Comparison of ENCODE assay signal across 16 cellular contexts in the genomic region with DNA sequence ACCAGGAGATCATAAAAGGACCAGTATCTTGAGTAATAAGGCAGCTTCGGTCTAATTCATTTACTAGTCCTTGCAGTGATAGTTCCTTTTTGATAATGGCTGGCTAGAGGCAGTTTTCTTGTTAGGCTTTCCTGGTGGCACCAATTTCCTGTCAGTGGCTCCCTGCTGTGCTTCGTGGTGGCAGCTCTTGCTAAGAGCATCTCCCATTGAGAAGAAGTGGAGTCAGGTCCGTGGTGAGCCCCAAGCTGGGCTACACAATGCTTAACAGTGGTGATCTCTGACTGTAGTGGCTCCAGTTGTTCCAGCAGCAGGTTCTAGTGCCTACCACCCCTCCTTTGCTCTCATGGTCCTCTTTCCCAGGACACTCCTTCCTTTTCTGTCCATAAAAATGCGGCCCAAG.
DNase-seq lines count a peak whose midpoint lies in the region; ATAC-seq and TF ChIP-seq lines count a peak whose summit lies in the region.
"Had no signal": no experiment of that assay in that cellular context is flagged by ENCODE, and none has a peak within 500 bp of the region (broad histone marks: within the 10 kb centered on the region; RNA-seq: fewer than 3 reads in every experiment).

No MANE protein-coding gene starts in this region.

- H3K4me2 ChIP-seq in DND-41 (ENCODE audit: insufficient read depth, low read length): no peak overlapping the region

- no peaks in the 10 kb centered on the region for H3K27me3 ChIP-seq in DND-41 (ENCODE audit: insufficient read depth, low read length, poor library complexity)
- H3K27me3 ChIP-seq in foreskin keratinocyte: no peaks in the 10 kb centered on the region

- peak; percentile 55; the same call in 1 of the 3 replicates for ATAC-seq in DND-41 (ENCODE audit: insufficient read depth, low read depth)
- ATAC-seq in foreskin keratinocyte: no peak
- no peak for ATAC-seq in GM19397 (IDR thresholded peaks at IDR 0.05; ENCODE audit: unreplicated experiment)
- ATAC-seq: HepG2 had no signal

- peak; percentile 6 for DNase-seq in DND-41
- peak; percentile 16 for DNase-seq in Jurkat, Clone E6-1 (ENCODE audit: low read depth, low spot score)
- DNase-seq in SK-N-MC (ENCODE audit: low read depth, low spot score): peak; percentile 63
- DNase-seq in foreskin keratinocyte: no peak
- no peak for DNase-seq in germinal center (ENCODE audit: low spot score)
- DNase-seq in epidermal melanocyte (ENCODE audit: insufficient read length, low spot score): no peak
- no peak for DNase-seq in A172 (ENCODE audit: low spot score)
- DNase-seq: CD4-positive, alpha-beta memory T cell; GF-D8; NCI-H1436 treated with DMSO at 0.1 percent for 48 hours; NCI-H2227 treated with DMSO at 0.1 percent for 48 hours; NCI-H526; PC-3; SW 1271 had no signal

- H2AFZ ChIP-seq in DND-41 (ENCODE audit: low read depth, low read length): no peak overlapping the region

- no peak overlapping the region for H3K4me3 ChIP-seq in DND-41 (ENCODE audit: low read depth in 1 of 2, low read length in 2 of 2)
- H3K4me3 ChIP-seq in Jurkat, Clone E6-1 (ENCODE audit: low read length): no peak overlapping the region
- H3K4me3 ChIP-seq in SK-N-MC: no peak overlapping the region

- H3K79me2 ChIP-seq in DND-41 (ENCODE audit: insufficient read depth, low read length): no peaks in the 10 kb centered on the region

- H3K9ac ChIP-seq in DND-41 (ENCODE audit: low read depth, low read length): no peak overlapping the region
- H3K9ac ChIP-seq in SK-N-MC (ENCODE audit: insufficient read length): no peak overlapping the region

- H3K36me3 ChIP-seq in DND-41 (ENCODE audit: insufficient read depth, low read length) (no peaks in the 10 kb centered on the region), SK-N-MC (ENCODE audit: insufficient read depth, low read length) (no peaks in the 10 kb centered on the region)

- H3K9me3 ChIP-seq in DND-41 (ENCODE audit: insufficient read depth, low read length, severe bottlenecking) (no peaks in the 10 kb centered on the region), SK-N-MC (ENCODE audit: low read depth, low read length) (no peaks in the 10 kb centered on the region)

- H4K20me1 ChIP-seq in DND-41 (ENCODE audit: insufficient read depth, low read length): no peaks in the 10 kb centered on the region

- H3K27ac ChIP-seq in DND-41 (ENCODE audit: low read length) (no peak overlapping the region), SK-N-MC (no peak overlapping the region), foreskin keratinocyte (peak overlapping the region; percentile 20)

- H3K4me1 ChIP-seq in DND-41 (ENCODE audit: insufficient read depth, low read length): no peaks in the 10 kb centered on the region
- peaks cover 29% of the 10 kb centered on the region for H3K4me1 ChIP-seq in foreskin keratinocyte

- no peak for TF ChIP-seq CTCF in DND-41 (IDR thresholded peaks at IDR 0.05; ENCODE audit: borderline replicate concordance, extremely low read depth, low read length, poor library complexity, severe bottlenecking)
- TF ChIP-seq CTCF in foreskin keratinocyte (conservative IDR thresholded peaks at IDR 0.05): no peak

Comparison
In these comparisons a context has a peak if more than half of its experiments do, and no peak if none do; other contexts are left out.
1. DNase-seq: peak in DND-41 (single experiment), Jurkat, Clone E6-1 (single experiment) and SK-N-MC (single experiment); none in foreskin keratinocyte (0 of 2), germinal center (single experiment), epidermal melanocyte (single experiment) and A172 (single experiment).